ENCODE assay signal across 20 cellular contexts in the genomic region with DNA sequence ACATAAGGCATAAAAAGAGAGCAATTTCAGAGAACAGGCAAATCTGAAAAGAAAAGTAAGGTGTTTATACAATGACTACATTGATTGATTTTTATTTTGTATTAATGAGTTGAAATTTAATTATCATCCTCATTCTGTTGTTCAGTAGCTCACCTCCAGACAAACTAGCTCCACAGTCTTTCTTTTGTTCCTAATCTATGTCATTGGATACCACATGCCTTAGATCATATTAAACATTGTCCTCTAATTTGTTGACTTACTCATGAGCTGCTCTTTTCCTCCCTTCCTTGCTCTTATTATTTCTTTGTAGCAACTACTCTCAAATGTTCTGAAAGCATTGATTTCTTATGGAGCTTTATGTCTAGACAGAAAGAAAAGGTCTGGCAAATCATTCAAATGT.
"Had no signal": no experiment of that assay in that cellular context is flagged by ENCODE, and none has a peak within 500 bp of the region (broad histone marks: within the 10 kb centered on the region; RNA-seq: fewer than 3 reads in every experiment).

No MANE protein-coding gene starts in this region.

- DNase-seq: dorsolateral prefrontal cortex; effector CD4-positive, alpha-beta T cell; foreskin fibroblast; gastrocnemius medialis; head of caudate nucleus; natural killer cell; occipital lobe; ovary; posterior cingulate gyrus; psoas muscle; right cardiac atrium; sigmoid colon; stimulated activated CD4-positive, alpha-beta T cell treated with anti-CD3 and anti-CD28 coated beads, Interleukin-2, amount 100 ng/mL, for 24 hours; stimulated activated CD4-positive, alpha-beta T cell treated with anti-CD3 and anti-CD28 coated beads, Interleukin-4, amount 100 ng/mL, for 24 hours; stimulated activated naive CD4-positive, alpha-beta T cell treated with Interleukin-2 at 50 U/mL for 16 hours; stomach; thyroid gland; trophoblast cell had no signal

- ATAC-seq: gastrocnemius medialis; left lobe of liver; natural killer cell; psoas muscle; right cardiac atrium; stimulated activated effector memory CD8-positive, alpha-beta T cell treated with anti-CD3 and anti-CD28 coated beads, Interleukin-12 subunit alpha, Interleukin-12 subunit beta, amount 100 ng/mL, for 72 hours had no signal
